Comparison of ENCODE assay signal across 21 cellular contexts in the genomic region with DNA sequence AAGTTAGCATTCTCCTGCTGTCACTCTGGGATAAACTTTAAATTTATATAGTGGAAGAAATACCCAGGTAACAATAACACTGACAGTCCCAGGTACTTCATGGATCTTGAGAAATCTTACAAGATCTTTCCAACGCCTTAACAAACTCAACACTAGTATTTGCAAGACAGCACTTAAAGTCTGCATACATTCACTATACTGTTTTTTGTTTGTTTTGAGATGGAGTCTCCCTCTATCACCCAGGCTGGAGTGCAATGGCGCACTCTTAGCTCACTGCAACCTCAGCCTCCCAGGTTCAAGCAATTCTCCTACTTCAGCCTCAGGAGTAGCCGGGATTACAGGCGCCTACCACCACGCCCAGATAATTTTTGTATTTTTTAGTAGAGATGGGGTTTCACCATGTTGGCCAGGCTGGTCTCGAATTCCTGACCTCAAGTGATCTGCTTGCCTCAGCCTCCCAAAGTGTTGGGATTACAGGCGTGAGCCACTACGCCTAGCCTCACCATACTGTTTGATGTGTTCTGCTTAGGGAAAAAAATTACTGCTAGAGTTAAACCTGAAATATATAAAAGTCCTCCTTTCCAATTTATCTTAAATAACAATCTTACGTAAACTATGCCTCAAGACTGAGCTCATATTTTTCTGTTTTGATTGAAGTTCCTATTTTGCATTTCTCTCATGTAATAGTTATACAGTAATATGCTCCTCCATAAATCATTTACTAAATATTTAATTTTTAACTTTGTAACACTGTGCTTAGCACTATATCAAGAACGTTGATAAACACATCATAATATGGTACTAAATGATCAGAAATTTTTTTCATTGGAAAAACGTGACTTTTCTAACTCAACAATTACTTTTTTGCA. TPM values are rescaled to one million over a fixed set of nuclear protein-coding genes. Genes with fewer than 3 reads are reported as not detected.
DNase-seq lines count a peak whose midpoint lies in the region; ATAC-seq and TF ChIP-seq lines count a peak whose summit lies in the region.
"Had no signal": no experiment of that assay in that cellular context is flagged by ENCODE, and none has a peak within 500 bp of the region (broad histone marks: within the 10 kb centered on the region; RNA-seq: fewer than 3 reads in every experiment).

No MANE protein-coding gene starts in this region.

- H3K4me1 ChIP-seq in OCI-LY7 (ENCODE audit: insufficient read depth, low read length, poor library complexity, severe bottlenecking) = peaks cover 100% of the 10 kb centered on the region
- H3K4me1 ChIP-seq in skeletal muscle satellite cell (ENCODE audit: control insufficient read depth, insufficient read depth, low read length) = peaks cover 31% of the 10 kb centered on the region

- no peaks in the 10 kb centered on the region for H3K9me3 Mint-ChIP-seq in Calu3 (ENCODE audit: low read depth, unreplicated experiment)
- no peaks in the 10 kb centered on the region for H3K9me3 Mint-ChIP-seq in effector memory CD8-positive, alpha-beta T cell
- H3K9me3 Mint-ChIP-seq: activated CD4-positive, alpha-beta memory T cell treated with anti-CD3 and anti-CD28 coated beads, Interleukin-2, amount 10 ng/mL, durations not matched to agents 7 days and 5 days; CD4-positive, CD25-positive, alpha-beta regulatory T cell; neural crest cell had no signal

- H3K27ac ChIP-seq in OCI-LY7 (ENCODE audit: low read depth, low read length, poor library complexity, severe bottlenecking) = peak overlapping the region; percentile 88
- H3K27ac ChIP-seq: prostate gland had no signal

- peaks cover 99% of the 10 kb centered on the region for H3K79me2 ChIP-seq in OCI-LY7 (ENCODE audit: insufficient read depth, low read depth, low read length)

- peaks cover 3% of the 10 kb centered on the region; the same call in 1 of the 2 replicates for H3K9me3 ChIP-seq in OCI-LY7 (ENCODE audit: low read length)
- H3K9me3 ChIP-seq in skeletal muscle satellite cell (replicated peaks; ENCODE audit: low read length) = no peaks in the 10 kb centered on the region
- H3K9me3 ChIP-seq: prostate gland had no signal

- H3K4me1 Mint-ChIP-seq in Calu3 (ENCODE audit: low read depth, unreplicated experiment) = peaks cover 26% of the 10 kb centered on the region
- peaks cover 10 to 31% of the 10 kb centered on the region in 2 donors for H3K4me1 Mint-ChIP-seq in effector memory CD8-positive, alpha-beta T cell (ENCODE audit: low read depth in 2 of 2)

- DNase-seq in Calu3 = no peak
- no peak for DNase-seq in OCI-LY7 (ENCODE audit: low spot score)
- no peak for DNase-seq in effector memory CD8-positive, alpha-beta T cell
- no peak for DNase-seq in UCSD-AML1 (lab: John Stamatoyannopoulos, UW; ENCODE audit: unreplicated experiment)
- DNase-seq in DMS79 (lab: John Stamatoyannopoulos, UW) = no peak
- DNase-seq in SW480 (ENCODE audit: low spot score) = no peak
- DNase-seq: activated CD4-positive, alpha-beta memory T cell treated with anti-CD3 and anti-CD28 coated beads, Interleukin-2, amount 10 ng/mL, durations not matched to agents 7 days and 5 days; activated effector memory CD4-positive, alpha-beta T cell treated with anti-CD3 and anti-CD28 coated beads, Interleukin-2, amount 50 U/mL, for 16 hours; CD4-positive, CD25-positive, alpha-beta regulatory T cell; GOT3; KBM-7; NCI-H1417 treated with DMSO at 0.1 percent for 48 hours; NCI-H2081 treated with DMSO at 0.1 percent for 48 hours; NCI-H345; NCI-H774; T1000 had no signal

- H3K36me3 ChIP-seq in OCI-LY7 (ENCODE audit: insufficient read depth, low read length) (peaks cover 6% of the 10 kb centered on the region; the same call in 1 of the 2 replicates), skeletal muscle satellite cell (ENCODE audit: insufficient read depth, low read length) (no peaks in the 10 kb centered on the region)
- H3K36me3 ChIP-seq: prostate gland had no signal

- peak overlapping the region; percentile 78 for H3K4me2 ChIP-seq in OCI-LY7 (ENCODE audit: low read length)
- peak overlapping the region; percentile 28 for H3K4me2 ChIP-seq in skeletal muscle satellite cell (ENCODE audit: low read length)

- H3K36me3 Mint-ChIP-seq in Calu3 (ENCODE audit: insufficient read depth, unreplicated experiment) = no peaks in the 10 kb centered on the region
- H3K36me3 Mint-ChIP-seq in effector memory CD8-positive, alpha-beta T cell (ENCODE audit: insufficient read depth) = no peaks in the 10 kb centered on the region

- BruUV-seq in Calu3 (replicated peaks; lab: Mats Ljungman, UMichigan) (no TSS peak), OCI-LY7 (replicated peaks; lab: Mats Ljungman, UMichigan) (no TSS peak)

- no peaks in the 10 kb centered on the region for H4K20me1 ChIP-seq in OCI-LY7 (ENCODE audit: insufficient read depth, low read length)

- no peaks in the 10 kb centered on the region for H3K9me2 ChIP-seq in OCI-LY7 (ENCODE audit: insufficient read depth, low read length)

- CTCF ChIA-PET in Calu3 (lab: Charles Lee) (interaction anchor here (0.6 to 1.3 kb wide), 2 partner anchors 9 to 138 kb away, joined by 5 read pairs; no protein-coding TSS in a partner anchor), OCI-LY7 (lab: Charles Lee; ENCODE audit: unreplicated experiment) (interaction anchor here (1.0 kb wide), 1 partner anchor 16 kb away, joined by 3 read pairs; no protein-coding TSS in a partner anchor)

- no peak overlapping the region for H3K27ac Mint-ChIP-seq in Calu3 (ENCODE audit: unreplicated experiment)
- peak overlapping the region; percentile 35 to 76 for H3K27ac Mint-ChIP-seq in effector memory CD8-positive, alpha-beta T cell
- H3K27ac Mint-ChIP-seq: activated CD4-positive, alpha-beta memory T cell treated with anti-CD3 and anti-CD28 coated beads, Interleukin-2, amount 10 ng/mL, durations not matched to agents 7 days and 5 days; CD4-positive, CD25-positive, alpha-beta regulatory T cell had no signal

- H3K4me3 Mint-ChIP-seq in Calu3 (ENCODE audit: low read depth, unreplicated experiment) = peak overlapping the region; percentile 19
- H3K4me3 Mint-ChIP-seq in effector memory CD8-positive, alpha-beta T cell = no peak overlapping the region
- H3K4me3 Mint-ChIP-seq: activated CD4-positive, alpha-beta memory T cell treated with anti-CD3 and anti-CD28 coated beads, Interleukin-2, amount 10 ng/mL, durations not matched to agents 7 days and 5 days; CD4-positive, CD25-positive, alpha-beta regulatory T cell; neural crest cell had no signal

- no peak overlapping the region for H3K9ac ChIP-seq in skeletal muscle satellite cell (ENCODE audit: low read depth, low read length)

- H3K4me3 ChIP-seq in OCI-LY7 (ENCODE audit: low read depth, low read length, poor library complexity, severe bottlenecking) (peak overlapping the region; percentile 52), skeletal muscle satellite cell (ENCODE audit: low read length) (no peak overlapping the region)
- H3K4me3 ChIP-seq: lung, prostate gland had no signal

- no peak overlapping the region for H2AFZ ChIP-seq in OCI-LY7 (ENCODE audit: low read length)

- ATAC-seq in effector memory CD8-positive, alpha-beta T cell (replicated peaks) = no peak
- ATAC-seq: Right ventricle myocardium inferior had no signal

- TF ChIP-seq CTCF in Calu3 (IDR thresholded peaks at IDR 0.05; ENCODE audit: unreplicated experiment) (no peak), OCI-LY7 (conservative IDR thresholded peaks at IDR 0.05; ENCODE audit: low read length) (no peak)

- H3K27me3 ChIP-seq in skeletal muscle satellite cell (ENCODE audit: control insufficient read depth, insufficient read depth, low read length) = no peaks in the 10 kb centered on the region

- intact Hi-C loops in Calu3 (cut with micrococcal nuclease; ENCODE audit: unreplicated experiment) (no loop called here), OCI-LY7 (cut with micrococcal nuclease; ENCODE audit: unreplicated experiment) (loop anchor here (10.0 kb wide), 2 partner anchors 196 to 574 kb away; partner anchors contain the start of genes RNU11, TAF12 and THEMIS2)

- no peaks in the 10 kb centered on the region for H3K27me3 Mint-ChIP-seq in Calu3 (ENCODE audit: unreplicated experiment)
- H3K27me3 Mint-ChIP-seq in effector memory CD8-positive, alpha-beta T cell = no peaks in the 10 kb centered on the region
- H3K27me3 Mint-ChIP-seq: activated CD4-positive, alpha-beta memory T cell treated with anti-CD3 and anti-CD28 coated beads, Interleukin-2, amount 10 ng/mL, durations not matched to agents 7 days and 5 days; CD4-positive, CD25-positive, alpha-beta regulatory T cell had no signal

- POLR2A ChIA-PET in OCI-LY7 (lab: Charles Lee) = interaction anchor here (0.5 to 9.5 kb wide), 7 partner anchors 12 to 572 kb away, joined by 3 to 138 read pairs (median 3); partner anchors contain the start of genes ATP5IF1 and EYA3

RNA-seq across cellular contexts. Expression of gene EYA3, which starts 17.5 kb away (rescaled TPM):
- total RNA-seq in Calu3 (2022) (15.0 and 18.8 TPM in 2 replicates), OCI-LY7 (2022) (104 and 114 TPM in 2 replicates)
- 24.1 and 29.0 TPM in 2 replicates for total RNA-seq in OCI-LY7 (2014; rRNA removed; shearing (Covaris generic))
- total RNA-seq in skeletal muscle satellite cell (2012; rRNA removed) = 12.7 and 16.8 TPM in 2 replicates
